Comparison of ENCODE assay signal across 1 cellular context in the genomic region with DNA sequence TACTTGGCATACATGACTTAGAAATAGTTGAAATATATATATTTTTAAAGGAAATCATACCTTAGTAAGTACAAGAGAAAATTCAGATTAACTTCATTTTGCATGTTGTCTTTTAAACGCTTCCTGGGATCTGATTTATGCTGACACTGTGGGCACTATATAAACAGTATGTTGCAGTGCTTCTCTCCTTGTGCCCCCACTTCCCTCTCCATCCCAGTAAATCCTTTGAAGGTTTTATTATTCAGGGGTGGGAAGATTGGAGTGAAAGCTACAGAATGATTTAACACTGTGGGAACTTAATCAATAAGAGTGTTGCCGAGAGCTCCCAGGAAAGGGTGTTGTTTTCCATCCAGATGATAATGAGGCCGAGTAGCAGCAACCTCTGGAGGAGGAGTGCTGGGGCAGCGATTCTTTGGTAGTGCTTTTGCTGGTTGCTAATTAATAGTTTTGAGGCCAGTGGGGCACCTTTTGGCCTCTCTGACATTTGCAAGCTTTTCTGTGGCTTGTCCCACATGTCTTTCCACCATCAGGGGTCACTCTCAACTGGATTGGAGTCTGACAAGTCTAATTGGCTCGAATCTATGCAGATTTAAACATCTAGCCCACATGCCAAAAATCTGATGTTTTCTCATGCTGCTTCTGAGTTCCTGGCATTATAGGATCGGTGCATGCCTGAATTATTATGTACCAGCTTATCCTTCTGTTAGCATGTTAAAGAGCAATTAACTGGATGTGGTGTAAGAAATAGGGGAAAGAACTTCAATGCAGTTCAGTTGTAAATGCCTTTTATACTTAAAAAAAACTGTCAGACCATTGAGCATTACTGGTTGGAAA.
TF ChIP-seq lines count a peak whose summit lies in the region.

No MANE protein-coding gene starts in this region.

TF ChIP-seq in GM23338, 12 proteins besides CTCF, POLR2A, EP300 and RAD21:
- TF ChIP-seq EZH2phosphoT487 (IDR thresholded peaks at IDR 0.05; ENCODE audit: unreplicated experiment): no peak
- TF ChIP-seq, protein P1, sequence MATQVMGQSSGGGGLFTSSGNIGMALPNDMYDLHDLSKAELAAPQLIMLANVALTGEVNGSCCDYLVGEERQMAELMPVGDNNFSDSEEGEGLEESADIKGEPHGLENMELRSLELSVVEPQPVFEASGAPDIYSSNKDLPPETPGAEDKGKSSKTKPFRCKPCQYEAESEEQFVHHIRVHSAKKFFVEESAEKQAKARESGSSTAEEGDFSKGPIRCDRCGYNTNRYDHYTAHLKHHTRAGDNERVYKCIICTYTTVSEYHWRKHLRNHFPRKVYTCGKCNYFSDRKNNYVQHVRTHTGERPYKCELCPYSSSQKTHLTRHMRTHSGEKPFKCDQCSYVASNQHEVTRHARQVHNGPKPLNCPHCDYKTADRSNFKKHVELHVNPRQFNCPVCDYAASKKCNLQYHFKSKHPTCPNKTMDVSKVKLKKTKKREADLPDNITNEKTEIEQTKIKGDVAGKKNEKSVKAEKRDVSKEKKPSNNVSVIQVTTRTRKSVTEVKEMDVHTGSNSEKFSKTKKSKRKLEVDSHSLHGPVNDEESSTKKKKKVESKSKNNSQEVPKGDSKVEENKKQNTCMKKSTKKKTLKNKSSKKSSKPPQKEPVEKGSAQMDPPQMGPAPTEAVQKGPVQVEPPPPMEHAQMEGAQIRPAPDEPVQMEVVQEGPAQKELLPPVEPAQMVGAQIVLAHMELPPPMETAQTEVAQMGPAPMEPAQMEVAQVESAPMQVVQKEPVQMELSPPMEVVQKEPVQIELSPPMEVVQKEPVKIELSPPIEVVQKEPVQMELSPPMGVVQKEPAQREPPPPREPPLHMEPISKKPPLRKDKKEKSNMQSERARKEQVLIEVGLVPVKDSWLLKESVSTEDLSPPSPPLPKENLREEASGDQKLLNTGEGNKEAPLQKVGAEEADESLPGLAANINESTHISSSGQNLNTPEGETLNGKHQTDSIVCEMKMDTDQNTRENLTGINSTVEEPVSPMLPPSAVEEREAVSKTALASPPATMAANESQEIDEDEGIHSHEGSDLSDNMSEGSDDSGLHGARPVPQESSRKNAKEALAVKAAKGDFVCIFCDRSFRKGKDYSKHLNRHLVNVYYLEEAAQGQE (IDR thresholded peaks at IDR 0.05; ENCODE audit: unreplicated experiment): no peak
- TF ChIP-seq, protein P2, sequence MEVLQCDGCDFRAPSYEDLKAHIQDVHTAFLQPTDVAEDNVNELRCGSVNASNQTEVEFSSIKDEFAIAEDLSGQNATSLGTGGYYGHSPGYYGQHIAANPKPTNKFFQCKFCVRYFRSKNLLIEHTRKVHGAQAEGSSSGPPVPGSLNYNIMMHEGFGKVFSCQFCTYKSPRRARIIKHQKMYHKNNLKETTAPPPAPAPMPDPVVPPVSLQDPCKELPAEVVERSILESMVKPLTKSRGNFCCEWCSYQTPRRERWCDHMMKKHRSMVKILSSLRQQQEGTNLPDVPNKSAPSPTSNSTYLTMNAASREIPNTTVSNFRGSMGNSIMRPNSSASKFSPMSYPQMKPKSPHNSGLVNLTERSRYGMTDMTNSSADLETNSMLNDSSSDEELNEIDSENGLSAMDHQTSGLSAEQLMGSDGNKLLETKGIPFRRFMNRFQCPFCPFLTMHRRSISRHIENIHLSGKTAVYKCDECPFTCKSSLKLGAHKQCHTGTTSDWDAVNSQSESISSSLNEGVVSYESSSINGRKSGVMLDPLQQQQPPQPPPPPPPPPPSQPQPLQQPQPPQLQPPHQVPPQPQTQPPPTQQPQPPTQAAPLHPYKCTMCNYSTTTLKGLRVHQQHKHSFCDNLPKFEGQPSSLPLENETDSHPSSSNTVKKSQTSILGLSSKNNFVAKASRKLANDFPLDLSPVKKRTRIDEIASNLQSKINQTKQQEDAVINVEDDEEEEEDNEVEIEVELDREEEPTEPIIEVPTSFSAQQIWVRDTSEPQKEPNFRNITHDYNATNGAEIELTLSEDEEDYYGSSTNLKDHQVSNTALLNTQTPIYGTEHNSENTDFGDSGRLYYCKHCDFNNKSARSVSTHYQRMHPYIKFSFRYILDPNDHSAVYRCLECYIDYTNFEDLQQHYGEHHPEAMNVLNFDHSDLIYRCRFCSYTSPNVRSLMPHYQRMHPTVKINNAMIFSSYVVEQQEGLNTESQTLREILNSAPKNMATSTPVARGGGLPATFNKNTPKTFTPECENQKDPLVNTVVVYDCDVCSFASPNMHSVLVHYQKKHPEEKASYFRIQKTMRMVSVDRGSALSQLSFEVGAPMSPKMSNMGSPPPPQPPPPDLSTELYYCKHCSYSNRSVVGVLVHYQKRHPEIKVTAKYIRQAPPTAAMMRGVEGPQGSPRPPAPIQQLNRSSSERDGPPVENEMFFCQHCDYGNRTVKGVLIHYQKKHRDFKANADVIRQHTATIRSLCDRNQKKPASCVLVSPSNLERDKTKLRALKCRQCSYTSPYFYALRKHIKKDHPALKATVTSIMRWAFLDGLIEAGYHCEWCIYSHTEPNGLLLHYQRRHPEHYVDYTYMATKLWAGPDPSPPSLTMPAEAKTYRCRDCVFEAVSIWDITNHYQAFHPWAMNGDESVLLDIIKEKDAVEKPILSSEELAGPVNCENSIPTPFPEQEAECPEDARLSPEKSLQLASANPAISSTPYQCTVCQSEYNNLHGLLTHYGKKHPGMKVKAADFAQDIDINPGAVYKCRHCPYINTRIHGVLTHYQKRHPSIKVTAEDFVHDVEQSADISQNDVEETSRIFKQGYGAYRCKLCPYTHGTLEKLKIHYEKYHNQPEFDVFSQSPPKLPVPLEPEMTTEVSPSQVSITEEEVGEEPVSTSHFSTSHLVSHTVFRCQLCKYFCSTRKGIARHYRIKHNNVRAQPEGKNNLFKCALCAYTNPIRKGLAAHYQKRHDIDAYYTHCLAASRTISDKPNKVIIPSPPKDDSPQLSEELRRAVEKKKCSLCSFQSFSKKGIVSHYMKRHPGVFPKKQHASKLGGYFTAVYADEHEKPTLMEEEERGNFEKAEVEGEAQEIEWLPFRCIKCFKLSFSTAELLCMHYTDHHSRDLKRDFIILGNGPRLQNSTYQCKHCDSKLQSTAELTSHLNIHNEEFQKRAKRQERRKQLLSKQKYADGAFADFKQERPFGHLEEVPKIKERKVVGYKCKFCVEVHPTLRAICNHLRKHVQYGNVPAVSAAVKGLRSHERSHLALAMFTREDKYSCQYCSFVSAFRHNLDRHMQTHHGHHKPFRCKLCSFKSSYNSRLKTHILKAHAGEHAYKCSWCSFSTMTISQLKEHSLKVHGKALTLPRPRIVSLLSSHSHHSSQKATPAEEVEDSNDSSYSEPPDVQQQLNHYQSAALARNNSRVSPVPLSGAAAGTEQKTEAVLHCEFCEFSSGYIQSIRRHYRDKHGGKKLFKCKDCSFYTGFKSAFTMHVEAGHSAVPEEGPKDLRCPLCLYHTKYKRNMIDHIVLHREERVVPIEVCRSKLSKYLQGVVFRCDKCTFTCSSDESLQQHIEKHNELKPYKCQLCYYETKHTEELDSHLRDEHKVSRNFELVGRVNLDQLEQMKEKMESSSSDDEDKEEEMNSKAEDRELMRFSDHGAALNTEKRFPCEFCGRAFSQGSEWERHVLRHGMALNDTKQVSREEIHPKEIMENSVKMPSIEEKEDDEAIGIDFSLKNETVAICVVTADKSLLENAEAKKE (CRISPR knock-in tag; IDR thresholded peaks at IDR 0.05): no peak
- TF ChIP-seq STAT1 (IDR thresholded peaks at IDR 0.05; ENCODE audit: unreplicated experiment): no peak
- no peak for TF ChIP-seq ZNF114 (CRISPR knock-in tag; IDR thresholded peaks at IDR 0.05)
- TF ChIP-seq, protein P3, sequence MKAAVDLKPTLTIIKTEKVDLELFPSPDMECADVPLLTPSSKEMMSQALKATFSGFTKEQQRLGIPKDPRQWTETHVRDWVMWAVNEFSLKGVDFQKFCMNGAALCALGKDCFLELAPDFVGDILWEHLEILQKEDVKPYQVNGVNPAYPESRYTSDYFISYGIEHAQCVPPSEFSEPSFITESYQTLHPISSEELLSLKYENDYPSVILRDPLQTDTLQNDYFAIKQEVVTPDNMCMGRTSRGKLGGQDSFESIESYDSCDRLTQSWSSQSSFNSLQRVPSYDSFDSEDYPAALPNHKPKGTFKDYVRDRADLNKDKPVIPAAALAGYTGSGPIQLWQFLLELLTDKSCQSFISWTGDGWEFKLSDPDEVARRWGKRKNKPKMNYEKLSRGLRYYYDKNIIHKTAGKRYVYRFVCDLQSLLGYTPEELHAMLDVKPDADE (IDR thresholded peaks at IDR 0.05): no peak
- TF ChIP-seq EZH2 (IDR thresholded peaks at IDR 0.05; ENCODE audit: low read depth, unreplicated experiment): no peak
- no peak for TF ChIP-seq ZNF331 (CRISPR knock-in tag; IDR thresholded peaks at IDR 0.05; ENCODE audit: low read depth)
- TF ChIP-seq NANOG (IDR thresholded peaks at IDR 0.05; ENCODE audit: borderline replicate concordance): no peak
- no peak for TF ChIP-seq JUNB (IDR thresholded peaks at IDR 0.05; ENCODE audit: unreplicated experiment)
- no peak for TF ChIP-seq CREB1 (CRISPR knock-in tag; IDR thresholded peaks at IDR 0.05; ENCODE audit: low read depth)
- TF ChIP-seq POLR2AphosphoS5 (IDR thresholded peaks at IDR 0.05; ENCODE audit: low read depth): no peak
